ENCODE assay signal across 29 cellular contexts in the genomic region with DNA sequence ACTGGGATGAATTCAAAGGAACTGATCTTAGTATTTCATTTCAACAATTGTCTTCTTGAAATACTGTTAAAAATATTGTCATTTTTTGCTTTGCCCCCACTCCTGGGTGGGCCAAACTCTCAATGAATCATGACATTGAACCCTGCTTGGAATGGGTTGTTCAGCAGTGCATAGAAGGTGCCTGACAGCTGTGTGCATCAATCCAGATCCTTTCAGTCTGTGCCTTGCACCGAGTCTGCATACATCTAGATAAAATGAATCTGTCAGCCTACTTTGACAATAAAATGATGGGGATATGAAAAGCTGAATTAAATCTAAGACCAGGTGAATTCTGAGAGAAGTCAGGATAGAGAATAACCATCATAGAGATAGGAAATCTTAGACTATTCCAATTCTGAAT.
"Had no signal": no experiment of that assay in that cellular context is flagged by ENCODE, and none has a peak within 500 bp of the region (broad histone marks: within the 10 kb centered on the region; RNA-seq: fewer than 3 reads in every experiment).

No MANE protein-coding gene starts in this region.

- H3K36me3 Mint-ChIP-seq: stimulated activated effector memory CD8-positive, alpha-beta T cell treated with anti-CD3 and anti-CD28 coated beads, Interleukin-12 subunit alpha, Interleukin-12 subunit beta, amount 100 ng/mL, for 72 hours; stimulated activated memory B cell treated with anti-CD40 and anti-IgM and Interleukin-4, amounts not matched to agents 10 μg/mL and 1 μg/mL and 100 μg/mL, for 72 hours; stimulated activated naive B cell treated with anti-CD40 and anti-IgM and Interleukin-4, amounts not matched to agents 10 μg/mL and 1 μg/mL and 100 μg/mL, for 72 hours; type B pancreatic cell had no signal

- H3K27me3 ChIP-seq: stomach, suprapubic skin, testis, thyroid gland, tibial artery, tibial nerve, transverse colon, upper lobe of left lung, upper lobe of right lung, uterus, vagina had no signal

- H3K27me3 Mint-ChIP-seq: stimulated activated memory B cell treated with anti-CD40 and anti-IgM and Interleukin-4, amounts not matched to agents 10 μg/mL and 1 μg/mL and 100 μg/mL, for 72 hours; stimulated activated naive B cell treated with anti-CD40 and anti-IgM and Interleukin-4, amounts not matched to agents 10 μg/mL and 1 μg/mL and 100 μg/mL, for 72 hours; stimulated activated naive CD8-positive, alpha-beta T cell treated with anti-CD3 and anti-CD28 coated beads, Interleukin-15, amount 100 ng/mL, for 72 hours; stimulated activated naive CD8-positive, alpha-beta T cell treated with anti-CD3 and anti-CD28 coated beads, Interleukin-15, Interleukin-2, amounts not matched to agents 100 ng/mL and 50 ng/mL, for 24 hours; type B pancreatic cell had no signal

- H3K4me3 Mint-ChIP-seq: stimulated activated effector memory CD8-positive, alpha-beta T cell treated with anti-CD3 and anti-CD28 coated beads, Interleukin-12 subunit alpha, Interleukin-12 subunit beta, amount 100 ng/mL, for 72 hours; stimulated activated memory B cell treated with anti-CD40 and anti-IgM and Interleukin-4, amounts not matched to agents 10 μg/mL and 1 μg/mL and 100 μg/mL, for 72 hours; stimulated activated naive B cell treated with anti-CD40 and anti-IgM and Interleukin-4, amounts not matched to agents 10 μg/mL and 1 μg/mL and 100 μg/mL, for 72 hours; stimulated activated naive CD8-positive, alpha-beta T cell treated with anti-CD3 and anti-CD28 coated beads, Interleukin-15, amount 100 ng/mL, for 72 hours; stimulated activated naive CD8-positive, alpha-beta T cell treated with anti-CD3 and anti-CD28 coated beads, Interleukin-15, Interleukin-2, amounts not matched to agents 100 ng/mL and 50 ng/mL, for 24 hours; type B pancreatic cell had no signal

- H3K27ac Mint-ChIP-seq: stimulated activated effector memory CD8-positive, alpha-beta T cell treated with anti-CD3 and anti-CD28 coated beads, Interleukin-12 subunit alpha, Interleukin-12 subunit beta, amount 100 ng/mL, for 72 hours; stimulated activated memory B cell treated with anti-CD40 and anti-IgM and Interleukin-4, amounts not matched to agents 10 μg/mL and 1 μg/mL and 100 μg/mL, for 72 hours; stimulated activated naive B cell treated with anti-CD40 and anti-IgM and Interleukin-4, amounts not matched to agents 10 μg/mL and 1 μg/mL and 100 μg/mL, for 72 hours; stimulated activated naive CD8-positive, alpha-beta T cell treated with anti-CD3 and anti-CD28 coated beads, Interleukin-15, amount 100 ng/mL, for 72 hours; stimulated activated naive CD8-positive, alpha-beta T cell treated with anti-CD3 and anti-CD28 coated beads, Interleukin-15, Interleukin-2, amounts not matched to agents 100 ng/mL and 50 ng/mL, for 24 hours; type B pancreatic cell had no signal

- H3K4me1 Mint-ChIP-seq: stimulated activated effector memory CD8-positive, alpha-beta T cell treated with anti-CD3 and anti-CD28 coated beads, Interleukin-12 subunit alpha, Interleukin-12 subunit beta, amount 100 ng/mL, for 72 hours; stimulated activated memory B cell treated with anti-CD40 and anti-IgM and Interleukin-4, amounts not matched to agents 10 μg/mL and 1 μg/mL and 100 μg/mL, for 72 hours; stimulated activated naive B cell treated with anti-CD40 and anti-IgM and Interleukin-4, amounts not matched to agents 10 μg/mL and 1 μg/mL and 100 μg/mL, for 72 hours; stimulated activated naive CD8-positive, alpha-beta T cell treated with anti-CD3 and anti-CD28 coated beads, Interleukin-15, amount 100 ng/mL, for 72 hours had no signal

- DNase-seq: stimulated activated CD4-positive, alpha-beta T cell treated with anti-CD3 and anti-CD28 coated beads, Interleukin-2, amount 100 ng/mL, for 48 hours; stimulated activated CD4-positive, alpha-beta T cell treated with anti-CD3 and anti-CD28 coated beads, Interleukin-4, amount 100 ng/mL, for 1 hour; stimulated activated CD4-positive, alpha-beta T cell treated with anti-CD3 and anti-CD28 coated beads, Interleukin-4, amount 100 ng/mL, for 24 hours; stimulated activated CD4-positive, alpha-beta T cell treated with anti-CD3 and anti-CD28 coated beads, Interleukin-4, amount 100 ng/mL, for 4 hours; stimulated activated CD8-positive, alpha-beta memory T cell treated with anti-CD3 and anti-CD28 coated beads, Interleukin-4, amount 100 ng/mL, for 48 hours; stimulated activated naive B cell treated with anti-CD40 and anti-IgM and Interleukin-4, amounts not matched to agents 10 μg/mL and 1 μg/mL and 100 μg/mL, for 72 hours; stimulated activated naive CD4-positive, alpha-beta T cell; stimulated activated naive CD4-positive, alpha-beta T cell treated with Interleukin-2 at 50 U/mL for 16 hours; stimulated activated naive CD8-positive, alpha-beta T cell treated with anti-CD3 and anti-CD28 coated beads, Interleukin-15, amount 100 ng/mL, for 72 hours; stimulated activated naive CD8-positive, alpha-beta T cell treated with anti-CD3 and anti-CD28 coated beads, Interleukin-15, Interleukin-2, amounts not matched to agents 100 U/mL and 50 U/mL, for 24 hours; stomach; substantia nigra; testis; thyroid gland; tibial artery; transverse colon; trophoblast cell; upper lobe of left lung; upper lobe of right lung; uterus had no signal

- H3K9me3 ChIP-seq: testis, thoracic aorta, thyroid gland, tibial artery, tibial nerve, transverse colon, upper lobe of left lung, upper lobe of right lung, uterus, vagina had no signal

- H3K27ac ChIP-seq: stomach, suprapubic skin, testis, thoracic aorta, thyroid gland, tibial artery, tibial nerve, transverse colon, upper lobe of left lung, upper lobe of right lung, uterus, vagina had no signal

- ATAC-seq: stimulated activated effector memory CD8-positive, alpha-beta T cell treated with anti-CD3 and anti-CD28 coated beads, Interleukin-12 subunit alpha, Interleukin-12 subunit beta, amount 100 ng/mL, for 72 hours; stimulated activated memory B cell treated with anti-CD40 and anti-IgM and Interleukin-4, amounts not matched to agents 10 μg/mL and 1 μg/mL and 100 μg/mL, for 72 hours; stimulated activated naive B cell treated with anti-CD40 and anti-IgM and Interleukin-4, amounts not matched to agents 10 μg/mL and 1 μg/mL and 100 μg/mL, for 72 hours; stimulated activated naive CD8-positive, alpha-beta T cell treated with anti-CD3 and anti-CD28 coated beads, Interleukin-15, amount 100 ng/mL, for 72 hours; stimulated activated naive CD8-positive, alpha-beta T cell treated with anti-CD3 and anti-CD28 coated beads, Interleukin-15, Interleukin-2, amounts not matched to agents 100 U/mL and 50 U/mL, for 24 hours; upper lobe of right lung had no signal

- H3K4me3 ChIP-seq: stomach, suprapubic skin, testis, thoracic aorta, thyroid gland, tibial artery, tibial nerve, transverse colon, upper lobe of left lung, upper lobe of right lung, uterus, vagina had no signal

- H3K36me3 ChIP-seq: stomach, suprapubic skin, thoracic aorta, thyroid gland, tibial artery, tibial nerve, transverse colon, upper lobe of left lung, upper lobe of right lung, vagina had no signal

- FAIRE-seq: urothelium cell line had no signal

- H3K9me3 Mint-ChIP-seq: stimulated activated memory B cell treated with anti-CD40 and anti-IgM and Interleukin-4, amounts not matched to agents 10 μg/mL and 1 μg/mL and 100 μg/mL, for 72 hours; stimulated activated naive B cell treated with anti-CD40 and anti-IgM and Interleukin-4, amounts not matched to agents 10 μg/mL and 1 μg/mL and 100 μg/mL, for 72 hours; stimulated activated naive CD8-positive, alpha-beta T cell treated with anti-CD3 and anti-CD28 coated beads, Interleukin-15, amount 100 ng/mL, for 72 hours; stimulated activated naive CD8-positive, alpha-beta T cell treated with anti-CD3 and anti-CD28 coated beads, Interleukin-15, Interleukin-2, amounts not matched to agents 100 ng/mL and 50 ng/mL, for 24 hours; type B pancreatic cell had no signal
